In the genomic region with DNA sequence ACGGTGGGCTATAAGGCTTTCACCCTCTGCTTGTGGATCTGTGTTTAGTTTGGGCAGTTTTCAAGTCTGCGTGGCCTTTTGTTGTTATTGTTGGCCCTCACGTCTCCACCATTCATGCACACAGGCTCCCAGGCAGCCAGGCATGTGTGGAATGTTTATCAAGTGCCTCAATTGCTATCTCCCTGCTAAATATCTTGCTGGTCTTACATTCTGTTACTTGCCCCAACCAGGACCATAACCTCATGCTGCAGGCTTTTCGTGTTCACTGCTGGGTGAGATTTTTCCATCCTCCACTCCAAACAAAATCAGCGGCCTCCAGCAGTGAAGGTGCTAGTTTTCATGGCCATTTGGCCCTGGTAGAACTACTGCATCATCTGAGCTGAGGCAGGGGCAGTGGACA, we compare ENCODE assay signal across 13 cellular contexts.
DNase-seq lines count a peak whose midpoint lies in the region; ATAC-seq, FAIRE-seq and TF ChIP-seq lines count a peak whose summit lies in the region.
"Had no signal": no experiment of that assay in that cellular context is flagged by ENCODE, and none has a peak within 500 bp of the region (broad histone marks: within the 10 kb centered on the region; RNA-seq: fewer than 3 reads in every experiment).

No MANE protein-coding gene starts in this region.

- CTCF ChIA-PET in H1 (lab: Charles Lee; ENCODE audit: partially characterized antibody): interaction anchor here (1.0 to 1.7 kb wide), 2 partner anchors 12 to 16 kb away, joined by 4 read pairs; no protein-coding TSS in a partner anchor

- H2BK12ac ChIP-seq in H1 (ENCODE audit: low read depth, low read length): peak overlapping the region; percentile 40; the same call in 1 of the 2 replicates

- H2AFZ ChIP-seq in H1 (ENCODE audit: low read length) (peak overlapping the region; percentile 74; the same call in 1 of the 2 replicates), smooth muscle cell (ENCODE audit: low read depth) (peak overlapping the region; percentile 50)

- H3K79me2 ChIP-seq in H1 (ENCODE audit: control insufficient read depth in 1 of 2, insufficient read depth in 2 of 2, low read length in 2 of 2) (no peaks in the 10 kb centered on the region), smooth muscle cell (ENCODE audit: low read depth) (no peaks in the 10 kb centered on the region)

- H4K8ac ChIP-seq in H1 (ENCODE audit: extremely low read depth, insufficient read depth, low read length): no peak overlapping the region

- no peaks in the 10 kb centered on the region for H3K79me1 ChIP-seq in H1 (ENCODE audit: low read depth, low read length)

- H3K56ac ChIP-seq in H1 (replicated peaks; ENCODE audit: insufficient read length, low read depth, low read length): no peak overlapping the region

- H4K5ac ChIP-seq in H1 (ENCODE audit: insufficient read length, low read depth, low read length): no peak overlapping the region

- H3K27ac ChIP-seq in H1 (ENCODE audit: low read depth, low read length) (peak overlapping the region; percentile 43), smooth muscle cell (ENCODE audit: low read depth) (no peak overlapping the region), small intestine (ENCODE audit: low read depth in 1 of 2, low read length in 1 of 2) (no peak overlapping the region)

- ATAC-seq in naive thymus-derived CD8-positive, alpha-beta T cell: no peak
- ATAC-seq: stimulated activated naive CD8-positive, alpha-beta T cell treated with anti-CD3 and anti-CD28 coated beads, Interleukin-15, amount 100 ng/mL, for 72 hours had no signal

- POLR2A ChIA-PET in H1 (lab: Charles Lee; ENCODE audit: partially characterized antibody): interaction anchor here (0.7 kb wide), 1 partner anchor 9 kb away, joined by 3 read pairs; no protein-coding TSS in a partner anchor
- POLR2A ChIA-PET in naive thymus-derived CD8-positive, alpha-beta T cell (lab: Charles Lee): no interaction called here

- H3K4me1 Mint-ChIP-seq in naive thymus-derived CD8-positive, alpha-beta T cell: no peaks in the 10 kb centered on the region
- H3K4me1 Mint-ChIP-seq: stimulated activated naive CD8-positive, alpha-beta T cell treated with anti-CD3 and anti-CD28 coated beads, Interleukin-15, amount 100 ng/mL, for 72 hours had no signal

- TF ChIP-seq EP300 in Ishikawa (IDR thresholded peaks at IDR 0.05; ENCODE audit: borderline replicate concordance) (peak; percentile 29; the same call in 1 of the 2 replicates), H1 (IDR thresholded peaks at IDR 0.05; ENCODE audit: borderline replicate concordance in 1 of 2, low read depth in 2 of 2, low read length in 2 of 2) (no peak)

- 35% methylated on average over 5 of the region's 5 CpGs; no CpG with 5 or more reads in 1 of the 2 experiments for WGBS in H1 (ENCODE audit: extremely low coverage in 1 of 2, insufficient coverage in 1 of 2, insufficient read length in 1 of 2, insufficient replicate concordance in 2 of 2, low coverage in 1 of 2, low lambda C conversion rate in 2 of 2, missing lambda C conversion rate in 1 of 2), 2 experiments
- WGBS in smooth muscle cell (ENCODE audit: low lambda C conversion rate): 16% methylated on average over 5 of the region's 5 CpGs
- WGBS in small intestine, 3 donors: 60 to 78% (median 61%) methylated on average over 5 of the region's 5 CpGs

- no peak overlapping the region for H4K91ac ChIP-seq in H1 (replicated peaks; ENCODE audit: insufficient read length, low read length)

- H3K18ac ChIP-seq in H1 (ENCODE audit: extremely low read depth, low read length): peak overlapping the region; percentile 56

- H3K4ac ChIP-seq in H1 (replicated peaks; ENCODE audit: insufficient read length, low read depth, low read length): no peak overlapping the region

- H2BK20ac ChIP-seq in H1 (ENCODE audit: low read length): no peak overlapping the region

- H3K4me3 ChIP-seq in H1 (ENCODE audit: extremely low read depth in 1 of 4, insufficient read depth in 2 of 4, low read depth in 3 of 4, low read length in 4 of 4): no peak overlapping the region
- no peak overlapping the region for H3K4me3 ChIP-seq in smooth muscle cell
- no peak overlapping the region for H3K4me3 ChIP-seq in small intestine (ENCODE audit: low read depth in 1 of 2, low read length in 2 of 2)

- H3F3A ChIP-seq in smooth muscle cell (ENCODE audit: low read depth): no peaks in the 10 kb centered on the region

- H2AK5ac ChIP-seq in H1 (ENCODE audit: low read depth, low read length): no peak overlapping the region

- H3K4me2 ChIP-seq in H1 (ENCODE audit: insufficient read depth in 1 of 2, low read depth in 2 of 2, low read length in 2 of 2) (peak overlapping the region; percentile 6 to 31; a peak in 2 of 4 replicates), smooth muscle cell (peak overlapping the region; percentile 9)

- H2BK15ac ChIP-seq in H1 (ENCODE audit: low read length): peak overlapping the region; percentile 76; the same call in 1 of the 2 replicates

- H4K20me1 ChIP-seq in H1 (replicated peaks in 1 of 2; ENCODE audit: control insufficient read depth in 1 of 2, insufficient read depth in 2 of 2, low read length in 2 of 2) (no peaks in the 10 kb centered on the region), smooth muscle cell (ENCODE audit: low read depth) (no peaks in the 10 kb centered on the region)

- H2BK5ac ChIP-seq in H1 (ENCODE audit: low read depth, low read length): peak overlapping the region; percentile 12; the same call in 1 of the 2 replicates

- H3K14ac ChIP-seq in H1 (ENCODE audit: insufficient read length): no peak overlapping the region

- no peak for TF ChIP-seq POLR2A in H1 (IDR thresholded peaks at IDR 0.05; ENCODE audit: control extremely low read depth in 1 of 2, low read depth in 2 of 2, low read length in 2 of 2)

- H3K27me3 ChIP-seq in H1 (replicated peaks in 1 of 4; ENCODE audit: control insufficient read depth in 3 of 4, extremely low read depth in 1 of 4, insufficient read depth in 3 of 4, low read length in 3 of 4): no peaks in the 10 kb centered on the region
- H3K27me3 ChIP-seq in smooth muscle cell (ENCODE audit: low read depth): no peaks in the 10 kb centered on the region
- no peaks in the 10 kb centered on the region for H3K27me3 ChIP-seq in small intestine (ENCODE audit: control insufficient read depth in 2 of 2, insufficient read depth in 2 of 2, low read length in 2 of 2)

- H3K36me3 ChIP-seq in H1 (ENCODE audit: control insufficient read depth in 2 of 4, insufficient read depth in 4 of 4, low read length in 3 of 4) (no peaks in the 10 kb centered on the region), smooth muscle cell (ENCODE audit: low read depth) (no peaks in the 10 kb centered on the region), small intestine (ENCODE audit: control insufficient read depth in 2 of 2, insufficient read depth in 2 of 2, low read length in 2 of 2) (no peaks in the 10 kb centered on the region)

- TF ChIP-seq RAD21 in Ishikawa (IDR thresholded peaks at IDR 0.05; ENCODE audit: low read depth): no peak
- TF ChIP-seq RAD21 in H1 (IDR thresholded peaks at IDR 0.05 in 1 of 2, conservative IDR thresholded peaks at IDR 0.05 in 1 of 2; ENCODE audit: low read depth in 2 of 2, low read length in 2 of 2): no peak

- peaks cover 0 to 5% (median under 1%) of the 10 kb centered on the region in 4 experiments; a peak in 3 of 7 replicates for H3K4me1 ChIP-seq in H1 (replicated peaks in 1 of 4; ENCODE audit: control insufficient read depth in 3 of 4, insufficient read depth in 4 of 4, low read length in 3 of 4)
- H3K4me1 ChIP-seq in smooth muscle cell (ENCODE audit: low read depth): peaks cover 14% of the 10 kb centered on the region
- peaks cover 0 to 3% of the 10 kb centered on the region in 2 donors for H3K4me1 ChIP-seq in small intestine (ENCODE audit: control insufficient read depth in 2 of 2, insufficient read depth in 1 of 2, low read depth in 1 of 2, low read length in 1 of 2)

- no peaks in the 10 kb centered on the region for H3K27me3 Mint-ChIP-seq in naive thymus-derived CD8-positive, alpha-beta T cell
- H3K27me3 Mint-ChIP-seq: brain; stimulated activated naive CD8-positive, alpha-beta T cell treated with anti-CD3 and anti-CD28 coated beads, Interleukin-15, amount 100 ng/mL, for 72 hours had no signal

- H3K9me3 ChIP-seq in H1 (ENCODE audit: insufficient read depth in 2 of 2, low read depth in 1 of 2, low read length in 1 of 2) (no peaks in the 10 kb centered on the region), smooth muscle cell (replicated peaks; ENCODE audit: low read depth) (no peaks in the 10 kb centered on the region), small intestine (ENCODE audit: control insufficient read depth, low read depth) (no peaks in the 10 kb centered on the region)

- no peak overlapping the region for H3K23ac ChIP-seq in H1 (ENCODE audit: insufficient read length)

- no peak overlapping the region; a peak in 1 of 7 replicates for H3K9ac ChIP-seq in H1 (replicated peaks in 1 of 4; ENCODE audit: extremely low read depth in 1 of 4, low read depth in 3 of 4, low read length in 3 of 4)
- no peak overlapping the region for H3K9ac ChIP-seq in smooth muscle cell (ENCODE audit: low read depth)

- FAIRE-seq in H1 (lab: Jason Lieb, UNC) (peak; percentile 81), small intestine (lab: Jason Lieb, UNC) (no peak)

- no peak overlapping the region for H3K27ac Mint-ChIP-seq in naive thymus-derived CD8-positive, alpha-beta T cell
- H3K27ac Mint-ChIP-seq: stimulated activated naive CD8-positive, alpha-beta T cell treated with anti-CD3 and anti-CD28 coated beads, Interleukin-15, amount 100 ng/mL, for 72 hours had no signal

- TF ChIP-seq CTCF in H1 (IDR thresholded peaks at IDR 0.05; ENCODE audit: control extremely low read depth in 1 of 3, insufficient read depth in 1 of 3, low read depth in 1 of 3, low read length in 3 of 3) (no peak), smooth muscle cell (IDR thresholded peaks at IDR 0.05; ENCODE audit: borderline replicate concordance, insufficient read depth, poor library complexity, severe bottlenecking) (no peak)

- H3K9me3 Mint-ChIP-seq in naive thymus-derived CD8-positive, alpha-beta T cell: peaks cover 0 to 27% (median 6%) of the 10 kb centered on the region in 9 donors

- H2BK120ac ChIP-seq in H1 (replicated peaks; ENCODE audit: low read depth, low read length): no peak overlapping the region

- H3K23me2 ChIP-seq in H1 (ENCODE audit: low read depth, low read length): no peaks in the 10 kb centered on the region

- DNase-seq in H1 (ENCODE audit: low read depth in 1 of 2, low spot score in 2 of 2) (no peak), kidney glomerular epithelial cell (lab: John Stamatoyannopoulos, UW) (peak; percentile 97), smooth muscle cell (lab: John Stamatoyannopoulos, UW; ENCODE audit: unreplicated experiment) (no peak), small intestine (no peak), NCI-H1694 treated with DMSO at 0.1 percent for 48 hours (lab: John Stamatoyannopoulos, UW) (no peak)
- DNase-seq in NK-92 treated with Interleukin-12 subunit alpha and Interleukin-12 subunit beta, amount 100 ng/mL, for 24 hours (lab: John Stamatoyannopoulos, UW): no peak
- no peak for DNase-seq in naive thymus-derived CD8-positive, alpha-beta T cell
- DNase-seq: NCI-H2227 treated with DMSO at 0.1 percent for 48 hours; nucleus accumbens; stimulated activated CD4-positive, alpha-beta T cell treated with anti-CD3 and anti-CD28 coated beads, Interleukin-4, amount 100 ng/mL, for 24 hours; stimulated activated naive CD8-positive, alpha-beta T cell treated with anti-CD3 and anti-CD28 coated beads, Interleukin-15, amount 100 ng/mL, for 72 hours had no signal

- H3K36me3 Mint-ChIP-seq in naive thymus-derived CD8-positive, alpha-beta T cell: no peaks in the 10 kb centered on the region

- no peak overlapping the region for H3K4me3 Mint-ChIP-seq in naive thymus-derived CD8-positive, alpha-beta T cell
- H3K4me3 Mint-ChIP-seq: brain; stimulated activated naive CD8-positive, alpha-beta T cell treated with anti-CD3 and anti-CD28 coated beads, Interleukin-15, amount 100 ng/mL, for 72 hours had no signal
